19 cellular contexts compared by ENCODE assay signal in genomic region chr14:65065719-65066118, GRCh38. TPM values are rescaled to one million over a fixed set of nuclear protein-coding genes. Genes with fewer than 3 reads are reported as not detected.
DNase-seq lines count a peak whose midpoint lies in the region; ATAC-seq and TF ChIP-seq lines count a peak whose summit lies in the region.
"Had no signal": no experiment of that assay in that cellular context is flagged by ENCODE, and none has a peak within 500 bp of the region (broad histone marks: within the 10 kb centered on the region; RNA-seq: fewer than 3 reads in every experiment).

No MANE protein-coding gene starts in this region.

- ATAC-seq in GM21619 (IDR thresholded peaks at IDR 0.05; ENCODE audit: unreplicated experiment) = no peak
- ATAC-seq: HCT116, Panc1 had no signal

- peak overlapping the region; percentile 0 for H3K27ac Mint-ChIP-seq in activated T-cell treated with anti-CD3 and anti-CD28 coated beads, Interleukin-2, amount 50 U/mL, for 24 hours
- H3K27ac Mint-ChIP-seq in progenitor cell of endocrine pancreas = peak overlapping the region; percentile 18
- no peak overlapping the region for H3K27ac Mint-ChIP-seq in glutamatergic neuron (ENCODE audit: unreplicated experiment)

- DNase-seq in activated T-cell treated with anti-CD3 and anti-CD28 coated beads, Interleukin-2, amount 50 U/mL, for 24 hours = no peak
- DNase-seq in activated T-cell treated with anti-CD3 and anti-CD28 coated beads, Interleukin-2, amount 50 U/mL, for 48 hours = no peak
- DNase-seq in epithelial cell of esophagus (ENCODE audit: low read depth) (peak; percentile 71), progenitor cell of endocrine pancreas (ENCODE audit: low spot score, unreplicated experiment) (no peak), glutamatergic neuron (no peak), OCI-M1 (lab: John Stamatoyannopoulos, UW) (no peak), NCI-H1694 (lab: John Stamatoyannopoulos, UW) (no peak)
- DNase-seq: CD4-positive, alpha-beta memory T cell; DMS153; EL; GOT3; NCI-H1092 treated with DMSO at 0.1 percent for 48 hours; NCI-H146; NCI-H2081; NCI-H524 had no signal

- peaks cover 95% of the 10 kb centered on the region for H3K36me3 Mint-ChIP-seq in activated T-cell treated with anti-CD3 and anti-CD28 coated beads, Interleukin-2, amount 50 U/mL, for 24 hours (ENCODE audit: low read depth)
- H3K36me3 Mint-ChIP-seq in progenitor cell of endocrine pancreas (ENCODE audit: insufficient read depth) = peaks cover 21% of the 10 kb centered on the region
- peaks cover 5% of the 10 kb centered on the region for H3K36me3 Mint-ChIP-seq in glutamatergic neuron (ENCODE audit: unreplicated experiment)

- no peaks in the 10 kb centered on the region for H3K27me3 Mint-ChIP-seq in activated T-cell treated with anti-CD3 and anti-CD28 coated beads, Interleukin-2, amount 50 U/mL, for 24 hours
- H3K27me3 Mint-ChIP-seq in progenitor cell of endocrine pancreas (no peaks in the 10 kb centered on the region), glutamatergic neuron (ENCODE audit: unreplicated experiment) (no peaks in the 10 kb centered on the region)
- H3K27me3 Mint-ChIP-seq: CD4-positive, alpha-beta memory T cell had no signal

- no peaks in the 10 kb centered on the region for H3K4me1 Mint-ChIP-seq in activated T-cell treated with anti-CD3 and anti-CD28 coated beads, Interleukin-2, amount 50 U/mL, for 24 hours (ENCODE audit: low read depth)
- H3K4me1 Mint-ChIP-seq in progenitor cell of endocrine pancreas (ENCODE audit: low read depth) (peaks cover 2% of the 10 kb centered on the region), glutamatergic neuron (ENCODE audit: low read depth, unreplicated experiment) (peaks cover 10% of the 10 kb centered on the region)

- H3K4me3 ChIP-seq in epithelial cell of esophagus (ENCODE audit: low read length) = no peak overlapping the region
- H3K4me3 ChIP-seq: BLaER1 had no signal

- TF ChIP-seq CTCF in epithelial cell of esophagus (IDR thresholded peaks at IDR 0.05; ENCODE audit: insufficient read depth, low read depth, low read length, missing control alignments) (no peak), progenitor cell of endocrine pancreas (IDR thresholded peaks at IDR 0.05; ENCODE audit: unreplicated experiment) (no peak), glutamatergic neuron (IDR thresholded peaks at IDR 0.05; ENCODE audit: partially characterized antibody, unreplicated experiment) (no peak)

- H3K4me3 Mint-ChIP-seq in activated T-cell treated with anti-CD3 and anti-CD28 coated beads, Interleukin-2, amount 50 U/mL, for 24 hours = no peak overlapping the region
- H3K4me3 Mint-ChIP-seq in progenitor cell of endocrine pancreas (ENCODE audit: low read depth) (no peak overlapping the region), glutamatergic neuron (ENCODE audit: unreplicated experiment) (no peak overlapping the region)
- H3K4me3 Mint-ChIP-seq: CD4-positive, alpha-beta memory T cell had no signal

- H3K9me3 Mint-ChIP-seq in activated T-cell treated with anti-CD3 and anti-CD28 coated beads, Interleukin-2, amount 50 U/mL, for 24 hours = no peaks in the 10 kb centered on the region
- H3K9me3 Mint-ChIP-seq in progenitor cell of endocrine pancreas (ENCODE audit: low read depth) (no peaks in the 10 kb centered on the region), glutamatergic neuron (ENCODE audit: unreplicated experiment) (peaks cover 2% of the 10 kb centered on the region)
- H3K9me3 Mint-ChIP-seq: CD4-positive, alpha-beta memory T cell had no signal

RNA-seq across cellular contexts. Expression of gene MAX, which starts 36.6 kb away (rescaled TPM):
- 53.4 and 63.0 TPM in 2 replicates for total RNA-seq in progenitor cell of endocrine pancreas
- total RNA-seq in glutamatergic neuron (ENCODE audit: unreplicated experiment) = 83.5 TPM
